ENCODE assay signal across 8 cellular contexts in the genomic region with DNA sequence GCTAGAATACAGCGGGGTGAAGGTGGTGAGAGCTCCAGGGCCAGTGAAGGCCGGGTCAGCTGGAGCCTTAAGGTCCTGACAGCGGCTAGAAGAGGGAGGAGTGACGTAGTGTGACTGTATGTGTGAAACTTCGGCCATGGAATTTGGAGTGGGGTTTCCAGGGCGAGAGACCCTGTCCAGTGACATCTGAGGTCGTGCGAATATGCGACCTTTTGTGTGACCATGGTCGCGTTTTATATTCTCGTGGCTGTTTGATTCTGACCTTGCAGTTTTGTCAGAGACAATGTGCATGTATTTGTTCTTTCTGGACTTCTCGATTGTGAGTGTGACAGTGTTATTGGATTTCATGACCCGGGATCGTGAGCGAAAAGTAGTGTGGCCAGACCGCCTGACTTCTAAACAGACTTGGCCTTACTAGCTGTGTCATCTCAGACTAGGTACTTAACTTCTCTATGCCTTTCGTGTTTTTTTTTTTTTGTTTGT. TPM values are rescaled to one million over a fixed set of nuclear protein-coding genes. Genes with fewer than 3 reads are reported as not detected.
DNase-seq lines count a peak whose midpoint lies in the region; TF ChIP-seq lines count a peak whose summit lies in the region.

No MANE protein-coding gene starts in this region.

- H3K4me3 ChIP-seq in left ventricle myocardium inferior = peak overlapping the region; percentile 89
- H3K4me3 ChIP-seq in urinary bladder (ENCODE audit: low read depth, low read length) = peak overlapping the region; percentile 69

- intact Hi-C loops in left ventricle myocardium inferior (cut with micrococcal nuclease) (loop anchor here (10.0 kb wide), 1 partner anchor 153 kb away; no protein-coding TSS in a partner anchor), cardiac septum (cut with DNase I) (loop anchor here (1.0 to 10.0 kb wide), 6 partner anchors 39 to 780 kb away; partner anchors contain the start of genes ZNF383, ZNF527, ZNF567 and ZNF793), MCF 10A (cut with micrococcal nuclease) (loop anchor here (1.0 to 5.0 kb wide), 2 partner anchors 128 to 250 kb away; partner anchors contain the start of gene ZNF383)

- H3K27ac ChIP-seq in left ventricle myocardium inferior (replicated peaks) (peak overlapping the region; percentile 98), urinary bladder (ENCODE audit: low read depth) (no peak overlapping the region)

- no peaks in the 10 kb centered on the region for H3K27me3 ChIP-seq in left ventricle myocardium inferior (ENCODE audit: low read depth)

- peaks cover 16% of the 10 kb centered on the region for H3K9me3 Mint-ChIP-seq in MCF 10A (ENCODE audit: unreplicated experiment)
- H3K9me3 Mint-ChIP-seq in mesothelial cell of epicardium = peaks cover 13% of the 10 kb centered on the region

- DNase-seq in left ventricle myocardium inferior (no peak), cardiac septum (ENCODE audit: low spot score) (no peak), MCF 10A (ENCODE audit: unreplicated experiment) (no peak), mesothelial cell of epicardium (ENCODE audit: low spot score in 2 of 2, unreplicated experiment in 2 of 2) (no peak), KG1 (lab: John Stamatoyannopoulos, UW) (no peak), dedifferentiated amniotic fluid mesenchymal stem cell (ENCODE audit: extremely low spot score) (no peak), NCI-H748 (lab: John Stamatoyannopoulos, UW; ENCODE audit: unreplicated experiment) (no peak)

- H3K36me3 Mint-ChIP-seq in MCF 10A (ENCODE audit: insufficient read depth, unreplicated experiment) = no peaks in the 10 kb centered on the region
- H3K36me3 Mint-ChIP-seq in mesothelial cell of epicardium = peaks cover 20% of the 10 kb centered on the region

- H3K4me3 Mint-ChIP-seq in MCF 10A (ENCODE audit: unreplicated experiment) (peak overlapping the region; percentile 91), mesothelial cell of epicardium (peak overlapping the region; percentile 94)

- POLR2A ChIA-PET in MCF 10A (lab: Yijun Ruan, JAX) = interaction anchor here (0.7 to 4.5 kb wide), 5 partner anchors 97 to 617 kb away, joined by 3 to 42 read pairs (median 4); partner anchors contain the start of genes ZNF345, ZNF527, ZNF540 and ZNF571

- peaks cover 41% of the 10 kb centered on the region for H3K36me3 ChIP-seq in left ventricle myocardium inferior
- no peaks in the 10 kb centered on the region for H3K36me3 ChIP-seq in urinary bladder (ENCODE audit: insufficient read depth)

- H3K27me3 Mint-ChIP-seq in MCF 10A (ENCODE audit: insufficient read depth, unreplicated experiment) = no peaks in the 10 kb centered on the region
- no peaks in the 10 kb centered on the region for H3K27me3 Mint-ChIP-seq in mesothelial cell of epicardium (ENCODE audit: low read depth)

- CTCF ChIA-PET in MCF 10A (lab: Yijun Ruan, JAX) = no interaction called here

- no peaks in the 10 kb centered on the region for H3K4me1 Mint-ChIP-seq in MCF 10A (ENCODE audit: insufficient read depth, unreplicated experiment)
- peaks cover 25% of the 10 kb centered on the region for H3K4me1 Mint-ChIP-seq in mesothelial cell of epicardium

- peaks cover 48% of the 10 kb centered on the region for H3K4me1 ChIP-seq in left ventricle myocardium inferior
- no peaks in the 10 kb centered on the region for H3K4me1 ChIP-seq in urinary bladder (ENCODE audit: insufficient read depth)

- H3K9me3 ChIP-seq in left ventricle myocardium inferior (replicated peaks) = peaks cover 9% of the 10 kb centered on the region

- TF ChIP-seq CTCF in left ventricle myocardium inferior (IDR thresholded peaks at IDR 0.05; ENCODE audit: borderline replicate concordance) (no peak), MCF 10A (IDR thresholded peaks at IDR 0.05; ENCODE audit: unreplicated experiment) (no peak), mesothelial cell of epicardium (IDR thresholded peaks at IDR 0.05; ENCODE audit: unreplicated experiment) (no peak)

- no TSS peak for BruUV-seq in MCF 10A (replicated peaks; lab: Mats Ljungman, UMichigan)

- 33% methylated on average over 18 of the region's 18 CpGs for WGBS in urinary bladder

- H3K27ac Mint-ChIP-seq in MCF 10A (ENCODE audit: low read depth, unreplicated experiment) (peak overlapping the region; percentile 72), mesothelial cell of epicardium (peak overlapping the region; percentile 98)

RNA-seq across cellular contexts. Expression of gene ZNF569, which starts 0.4 kb away (rescaled TPM):
- total RNA-seq in left ventricle myocardium inferior = 6.5 TPM
- total RNA-seq in cardiac septum = 5.9 TPM
- total RNA-seq in MCF 10A (2022) = 3.4 and 3.9 TPM in 2 replicates
- 5.4 to 5.8 TPM (median 5.5 TPM) in 3 replicates for total RNA-seq in mesothelial cell of epicardium
- total RNA-seq in urinary bladder = 14.8 TPM
- polyA plus RNA-seq in urinary bladder = 4.3 TPM

RNA-seq across cellular contexts. Expression of gene ZNF570, which starts 1.5 kb away (rescaled TPM):
- 7.9 TPM for total RNA-seq in left ventricle myocardium inferior
- 6.6 TPM for total RNA-seq in cardiac septum
- total RNA-seq in MCF 10A (2022) = 0.96 and 1.4 TPM in 2 replicates
- total RNA-seq in mesothelial cell of epicardium = 7.3 to 7.9 TPM (median 7.6 TPM) in 3 replicates
- 16.3 TPM for total RNA-seq in urinary bladder
- 3.9 TPM for polyA plus RNA-seq in urinary bladder

RNA-seq across cellular contexts. Expression of gene ZNF793, which starts 39.1 kb away (rescaled TPM):
- total RNA-seq in left ventricle myocardium inferior = 7.1 TPM
- 8.3 TPM for total RNA-seq in cardiac septum
- not detected in 2 replicates for total RNA-seq in MCF 10A (2022)
- total RNA-seq in mesothelial cell of epicardium = 29.7 to 32.1 TPM (median 30.4 TPM) in 3 replicates
- total RNA-seq in urinary bladder = 16.8 TPM
- polyA plus RNA-seq in urinary bladder = 3.9 TPM
